Comparison of ENCODE assay signal across 12 cellular contexts in genomic region chr7:140213684-140214074, GRCh38. TPM values are rescaled to one million over a fixed set of nuclear protein-coding genes. Genes with fewer than 3 reads are reported as not detected.
DNase-seq lines count a peak whose midpoint lies in the region; ATAC-seq, FAIRE-seq and TF ChIP-seq lines count a peak whose summit lies in the region.
"Had no signal": no experiment of that assay in that cellular context is flagged by ENCODE, and none has a peak within 500 bp of the region (broad histone marks: within the 10 kb centered on the region; RNA-seq: fewer than 3 reads in every experiment).

No MANE protein-coding gene starts in this region.

- H3K79me2 ChIP-seq in neural progenitor cell (ENCODE audit: low read depth) (no peaks in the 10 kb centered on the region), HepG2 (ENCODE audit: insufficient read depth, low read length) (no peaks in the 10 kb centered on the region)

- FAIRE-seq in GM12892 (lab: Jason Lieb, UNC) (peak; percentile 58), HepG2 (lab: Jason Lieb, UNC) (no peak)

- TF ChIP-seq CTCF in neural progenitor cell (IDR thresholded peaks at IDR 0.05) = no peak
- TF ChIP-seq CTCF in HepG2 (CRISPR knock-in tag; IDR thresholded peaks at IDR 0.05) = no peak

- H3K27me3 ChIP-seq in neural progenitor cell = no peaks in the 10 kb centered on the region
- H3K27me3 ChIP-seq in HepG2 (ENCODE audit: control insufficient read depth in 1 of 2, insufficient read depth in 2 of 2, low read length in 2 of 2) = peaks cover 0 to 6% of the 10 kb centered on the region in 2 experiments; a peak in 2 of 5 replicates
- H3K27me3 ChIP-seq: right lobe of liver had no signal

- BruUV-seq in HepG2 (replicated peaks; lab: Mats Ljungman, UMichigan) = no TSS peak

- POLR2A ChIA-PET in HepG2 (lab: Yijun Ruan, JAX) = interaction anchor here (1.2 kb wide), 1 partner anchor 16 kb away, joined by 8 read pairs; no protein-coding TSS in a partner anchor

- H3K36me3 Mint-ChIP-seq in neural progenitor cell = no peaks in the 10 kb centered on the region

- no peaks in the 10 kb centered on the region for H3K36me3 ChIP-seq in neural progenitor cell
- H3K36me3 ChIP-seq in HepG2 (replicated peaks in 1 of 2; ENCODE audit: control insufficient read depth in 1 of 2, insufficient read depth in 2 of 2, low read length in 2 of 2) = no peaks in the 10 kb centered on the region
- H3K36me3 ChIP-seq: right lobe of liver had no signal

- TF ChIP-seq RAD21 in HepG2 (CRISPR knock-in tag; IDR thresholded peaks at IDR 0.05) = no peak

- TF ChIP-seq POLR2A in GM12892 (IDR thresholded peaks at IDR 0.05; ENCODE audit: low read depth, low read length) = no peak
- no peak for TF ChIP-seq POLR2A in HepG2 (IDR thresholded peaks at IDR 0.05; ENCODE audit: insufficient read depth in 1 of 2, low read depth in 2 of 2, low read length in 2 of 2)

- H3K4me3 ChIP-seq in neural progenitor cell (no peak overlapping the region), HepG2 (replicated peaks in 1 of 3; ENCODE audit: insufficient read depth in 1 of 3, low read depth in 2 of 3, low read length in 3 of 3) (no peak overlapping the region)
- H3K4me3 ChIP-seq: right lobe of liver had no signal

- H4K20me1 ChIP-seq in neural progenitor cell (ENCODE audit: low read depth) = no peaks in the 10 kb centered on the region
- H4K20me1 ChIP-seq in HepG2 (ENCODE audit: insufficient read depth, low read length) = no peaks in the 10 kb centered on the region

- H3K4me1 ChIP-seq in neural progenitor cell (no peaks in the 10 kb centered on the region), HepG2 (ENCODE audit: insufficient read depth, low read length) (peaks cover 74% of the 10 kb centered on the region)
- H3K4me1 ChIP-seq: right lobe of liver had no signal

- peaks cover 2% of the 10 kb centered on the region for H3K4me1 Mint-ChIP-seq in neural progenitor cell

- CTCF ChIA-PET in HepG2 (lab: Yijun Ruan, JAX; ENCODE audit: low intra/inter-chr PET ratio, low total read pairs) = no interaction called here

- H3K27ac ChIP-seq in neural progenitor cell (no peak overlapping the region), HepG2 (ENCODE audit: extremely low read length, insufficient read depth, low read length) (no peak overlapping the region)
- H3K27ac ChIP-seq: right lobe of liver had no signal

- WGBS in HepG2 (ENCODE audit: low lambda C conversion rate) = 96% methylated on average over 3 of the region's 3 CpGs

- H3K4me3 Mint-ChIP-seq in neural progenitor cell = no peak overlapping the region
- H3K4me3 Mint-ChIP-seq: CD4-positive, alpha-beta memory T cell had no signal

- peak; percentile 25 for ATAC-seq in HG02759 (IDR thresholded peaks at IDR 0.05; ENCODE audit: unreplicated experiment)
- no peak for ATAC-seq in HepG2
- ATAC-seq: right lobe of liver had no signal

- H3K4me2 ChIP-seq in neural progenitor cell (no peak overlapping the region), HepG2 (ENCODE audit: low read depth, low read length) (no peak overlapping the region)
- H3K4me2 ChIP-seq: SK-N-SH had no signal

- peak overlapping the region; percentile 24 for H3K27ac Mint-ChIP-seq in neural progenitor cell

- no peaks in the 10 kb centered on the region for H3K9me3 Mint-ChIP-seq in neural progenitor cell

- in situ Hi-C loops in HepG2 (cut with HindIII; ENCODE audit: extremely low pct_ligation_motif_present, low pct_unique_long_range_greater_than_20kb) = no loop called here

- TF ChIP-seq EP300 in HepG2 (IDR thresholded peaks at IDR 0.05; ENCODE audit: low read depth in 2 of 2, low read length in 2 of 2) (no peak), HepG2 (CRISPR knock-in tag; IDR thresholded peaks at IDR 0.05; ENCODE audit: borderline replicate concordance) (no peak)

- H2AFZ ChIP-seq in neural progenitor cell (replicated peaks) (no peak overlapping the region), HepG2 (ENCODE audit: low read length) (no peak overlapping the region)

- H3K9ac ChIP-seq in neural progenitor cell (no peak overlapping the region), HepG2 (ENCODE audit: insufficient read depth, low read depth, low read length) (no peak overlapping the region)
- H3K9ac ChIP-seq: SK-N-SH had no signal

- H3K9me3 ChIP-seq in neural progenitor cell (ENCODE audit: low read depth) (no peaks in the 10 kb centered on the region), HepG2 (ENCODE audit: low read length) (no peaks in the 10 kb centered on the region)
- H3K9me3 ChIP-seq: right lobe of liver, SK-N-SH had no signal

- no peaks in the 10 kb centered on the region for H3F3A ChIP-seq in neural progenitor cell (ENCODE audit: low read depth)

- intact Hi-C loops in HepG2 (cut with micrococcal nuclease; ENCODE audit: unreplicated experiment) = no loop called here

- peaks cover 4% of the 10 kb centered on the region for H3K27me3 Mint-ChIP-seq in neural progenitor cell (ENCODE audit: insufficient read depth, low read depth)
- H3K27me3 Mint-ChIP-seq: CD4-positive, alpha-beta memory T cell had no signal

- DNase-seq in GM12892 (ENCODE audit: insufficient read length) (no peak), amniotic epithelial cell (ENCODE audit: low read depth) (peak; percentile 14), neural progenitor cell (ENCODE audit: low spot score) (no peak), NCI-H82 (lab: John Stamatoyannopoulos, UW) (no peak), HepG2 (ENCODE audit: low spot score) (no peak), NOMO-1 treated with dmso at 0.1 percent for 144 hours (lab: John Stamatoyannopoulos, UW; ENCODE audit: unreplicated experiment) (no peak)
- DNase-seq: activated naive CD4-positive, alpha-beta T cell treated with Interleukin-2 at 50 U/mL for 16 hours; CD4-positive, alpha-beta memory T cell; NCI-H146; right lobe of liver had no signal

TF ChIP-seq in HepG2, 621 proteins besides CTCF, POLR2A, EP300 and RAD21:
- TF ChIP-seq ZNF10 (CRISPR knock-in tag; IDR thresholded peaks at IDR 0.05; ENCODE audit: borderline replicate concordance, low read depth) = no peak
- no peak for TF ChIP-seq ZNF629 (CRISPR knock-in tag; conservative IDR thresholded peaks at IDR 0.05)
- TF ChIP-seq ATRX (CRISPR knock-in tag; IDR thresholded peaks at IDR 0.05; ENCODE audit: borderline replicate concordance) = no peak

RNA-seq across cellular contexts. Expression of gene KDM7A, which starts 36.9 kb away (rescaled TPM):
- 1.4 TPM for polyA plus RNA-seq in GM12892 (2012; ENCODE audit: missing spikeins)
- total RNA-seq in neural progenitor cell (ENCODE audit: low replicate concordance) (10.5 and 13.6 TPM in 2 replicates), HepG2 (2016; rRNA removed; fragmentation: Illumina TruSeq; extraction: Trizol) (10.8 and 15.0 TPM in 2 replicates)
- 1.8 and 2.0 TPM in 2 replicates for total RNA-seq in HepG2 (2016; cell fraction: cytosol; rRNA removed; fragmentation: Illumina TruSeq; extraction: Trizol; ENCODE audit: low read depth)
- total RNA-seq in HepG2 (2016; cell fraction: insoluble cytoplasmic fraction; rRNA removed; fragmentation: Illumina TruSeq; extraction: Trizol) = 10.8 and 15.2 TPM in 2 replicates
- 3.6 and 4.1 TPM in 2 replicates for total RNA-seq in HepG2 (2016; cell fraction: membrane; rRNA removed; fragmentation: Illumina TruSeq; extraction: Trizol)
- total RNA-seq in HepG2 (2016; cell fraction: nucleus; rRNA removed; fragmentation: Illumina TruSeq; extraction: Trizol) = 20.9 and 24.0 TPM in 2 replicates
- 15.7 and 16.8 TPM in 2 replicates for polyA plus RNA-seq in HepG2 (2011; rRNA removed)
- polyA plus RNA-seq in HepG2 (2011; cell fraction: cytosol; rRNA removed) = 8.4 and 9.9 TPM in 2 replicates
- 61.8 and 62.8 TPM in 2 replicates for polyA plus RNA-seq in HepG2 (2011; cell fraction: nucleus; rRNA removed)
- polyA plus RNA-seq in HepG2 (2012) = 16.1 and 18.5 TPM in 2 replicates
- polyA plus RNA-seq in HepG2 (2016; cell fraction: cytosol; fragmentation: Illumina TruSeq; extraction: Trizol; ENCODE audit: low read depth) = 0.14 and 0.46 TPM in 2 replicates
- 7.0 and 7.1 TPM in 2 replicates for polyA plus RNA-seq in HepG2 (2016; cell fraction: insoluble cytoplasmic fraction; fragmentation: Illumina TruSeq; extraction: Trizol; ENCODE audit: low read depth)
- 1.5 and 1.6 TPM in 2 replicates for polyA plus RNA-seq in HepG2 (2016; cell fraction: membrane; fragmentation: Illumina TruSeq; extraction: Trizol; ENCODE audit: low read depth)
- 19.4 and 21.7 TPM in 2 replicates for polyA plus RNA-seq in HepG2 (2016; cell fraction: nucleus; fragmentation: Illumina TruSeq; extraction: Trizol; ENCODE audit: insufficient read depth, low read depth)
- polyA minus RNA-seq in HepG2 (2011; rRNA and poly(A)+ RNA removed; ENCODE audit: low replicate concordance) = 4.4 and 44.0 TPM in 2 replicates
- polyA minus RNA-seq in HepG2 (2011; cell fraction: cytosol; rRNA and poly(A)+ RNA removed) = 30.4 and 36.9 TPM in 2 replicates
- 140 TPM in 2 replicates for polyA minus RNA-seq in HepG2 (2011; cell fraction: nucleus; rRNA and poly(A)+ RNA removed)
